In the genomic region with DNA sequence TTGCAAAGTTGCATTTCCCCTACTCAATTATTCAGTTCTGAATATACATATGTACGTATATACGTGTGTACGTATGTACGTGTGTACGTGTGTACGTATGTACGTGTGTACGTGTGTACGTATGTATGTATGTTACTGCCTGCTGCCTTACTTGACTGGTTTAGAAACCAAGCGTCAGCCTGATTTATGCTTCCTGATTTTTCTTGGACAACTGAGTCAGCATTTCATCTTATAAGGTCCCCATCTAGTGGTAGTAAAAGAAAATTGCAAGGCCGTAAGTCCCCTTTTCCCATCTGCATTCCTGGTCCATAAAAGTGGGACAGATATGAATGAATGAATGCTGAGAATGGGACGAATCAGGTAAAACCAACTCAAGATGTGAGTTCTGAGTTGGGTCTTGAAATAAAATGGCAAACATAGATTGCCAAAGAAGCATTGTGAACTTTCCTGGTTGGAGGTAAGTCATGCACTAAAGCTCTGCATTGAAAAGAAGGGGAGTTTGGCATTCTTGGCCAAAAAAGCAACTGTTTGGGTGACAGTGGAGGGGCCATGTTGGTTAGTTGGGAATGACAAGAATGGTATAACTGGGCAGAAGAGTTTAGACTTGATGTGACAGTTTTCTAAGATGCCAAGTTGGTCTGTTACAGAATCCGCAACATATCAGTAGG, we compare ENCODE assay signal across 8 cellular contexts.
DNase-seq lines count a peak whose midpoint lies in the region; ATAC-seq and TF ChIP-seq lines count a peak whose summit lies in the region.

No MANE protein-coding gene starts in this region.

- whole genome bisulfite sequencing in prostate gland, result 55% methylated on average over 13 of the region's 13 CpGs

- H3K4me3 Mint-ChIP-seq in Caco-2 (ENCODE audit: unreplicated experiment), result no peak overlapping the region

- ATAC-seq in GM18909 (IDR thresholded peaks at IDR 0.05; ENCODE audit: poor library complexity, unreplicated experiment) (no peak), GM21447 (IDR thresholded peaks at IDR 0.05; ENCODE audit: unreplicated experiment) (no peak), HG03108 (IDR thresholded peaks at IDR 0.05; ENCODE audit: unreplicated experiment) (no peak)

- H3K36me3 Mint-ChIP-seq in Caco-2 (ENCODE audit: insufficient read depth, unreplicated experiment), result no peaks in the 10 kb centered on the region

- H3K27me3 Mint-ChIP-seq in Caco-2 (ENCODE audit: insufficient read depth, unreplicated experiment), result no peaks in the 10 kb centered on the region

- BruUV-seq in Caco-2 (replicated peaks; lab: Mats Ljungman, UMichigan), result no TSS peak

- H3K4me3 ChIP-seq in Caco-2 (ENCODE audit: low read depth, low read length) (no peak overlapping the region), fibroblast of lung (replicated peaks in 1 of 4; ENCODE audit: control extremely low read depth in 1 of 4, insufficient read depth in 1 of 4, low read depth in 3 of 4, low read length in 4 of 4) (no peak overlapping the region), prostate gland (no peak overlapping the region)

- no peaks in the 10 kb centered on the region for H3K9me3 ChIP-seq in Caco-2
- H3K9me3 ChIP-seq in fibroblast of lung (ENCODE audit: control insufficient read depth, insufficient read depth, low read depth, low read length), result no peaks in the 10 kb centered on the region
- H3K9me3 ChIP-seq in prostate gland, result no peaks in the 10 kb centered on the region

- H2AFZ ChIP-seq in fibroblast of lung (ENCODE audit: low read length), result no peak overlapping the region

- H3K27me3 ChIP-seq in Caco-2 (replicated peaks; ENCODE audit: control insufficient read depth, insufficient read depth, low read length) (no peaks in the 10 kb centered on the region), fibroblast of lung (ENCODE audit: control insufficient read depth, insufficient read depth, low read length) (no peaks in the 10 kb centered on the region), prostate gland (replicated peaks; ENCODE audit: insufficient read depth) (no peaks in the 10 kb centered on the region)

- H3K36me3 ChIP-seq in Caco-2 (ENCODE audit: control insufficient read depth, insufficient read depth, low read length) (no peaks in the 10 kb centered on the region), fibroblast of lung (ENCODE audit: control insufficient read depth, insufficient read depth, low read length) (no peaks in the 10 kb centered on the region), prostate gland (no peaks in the 10 kb centered on the region)

- TF ChIP-seq CTCF in Caco-2 (IDR thresholded peaks at IDR 0.05; ENCODE audit: insufficient read depth in 1 of 2, low read depth in 1 of 2, low read length in 1 of 2, severe bottlenecking in 1 of 2, unreplicated experiment in 1 of 2), result peak; percentile 66 to 67
- TF ChIP-seq CTCF in fibroblast of lung (conservative IDR thresholded peaks at IDR 0.05 in 1 of 2, IDR thresholded peaks at IDR 0.05 in 1 of 2; ENCODE audit: low read depth in 1 of 2, low read length in 2 of 2), result peak; percentile 76 to 82
- TF ChIP-seq CTCF in prostate gland (IDR thresholded peaks at IDR 0.05), result peak; percentile 26 to 77 (median 60)

- POLR2A ChIA-PET in Caco-2 (lab: Charles Lee), result no interaction called here

- intact Hi-C loops in Caco-2 (cut with micrococcal nuclease; ENCODE audit: unreplicated experiment) (loop anchor here (1.0 kb wide), 3 partner anchors 69 to 340 kb away; no protein-coding TSS in a partner anchor), prostate gland (cut with DNase I) (loop anchor here (2.0 kb wide), 1 partner anchor 338 kb away; no protein-coding TSS in a partner anchor)

- no peaks in the 10 kb centered on the region for H3K9me3 Mint-ChIP-seq in Caco-2 (ENCODE audit: unreplicated experiment)

- CTCF ChIA-PET in Caco-2 (lab: Charles Lee), result interaction anchor here (0.6 to 3.3 kb wide), 2 partner anchors 70 to 956 kb away, joined by 3 to 14 read pairs; no protein-coding TSS in a partner anchor

- no peaks in the 10 kb centered on the region for H4K20me1 ChIP-seq in fibroblast of lung (ENCODE audit: control insufficient read depth, extremely low read depth, insufficient read depth, low read length)

- H3K27ac Mint-ChIP-seq in Caco-2 (ENCODE audit: unreplicated experiment), result no peak overlapping the region

- H3K4me2 ChIP-seq in fibroblast of lung (ENCODE audit: extremely low read depth, insufficient read depth, low read length), result no peak overlapping the region

- no peaks in the 10 kb centered on the region for H3K4me1 Mint-ChIP-seq in Caco-2 (ENCODE audit: low read depth, unreplicated experiment)

- H3K4me1 ChIP-seq in Caco-2 (no peaks in the 10 kb centered on the region), fibroblast of lung (ENCODE audit: control insufficient read depth, extremely low read depth, insufficient read depth, low read length) (no peaks in the 10 kb centered on the region), prostate gland (replicated peaks) (no peaks in the 10 kb centered on the region)

- no peaks in the 10 kb centered on the region for H3K79me2 ChIP-seq in fibroblast of lung (ENCODE audit: control insufficient read depth, insufficient read depth, low read length)

- H3K9ac ChIP-seq in fibroblast of lung (ENCODE audit: insufficient read depth, low read length), result no peak overlapping the region

- no peak for TF ChIP-seq POLR2A in prostate gland (IDR thresholded peaks at IDR 0.05)

- no peak for DNase-seq in Caco-2
- DNase-seq in HT-29 (ENCODE audit: low spot score), result peak; percentile 48
- peak; percentile 61 for DNase-seq in RPMI7951 (ENCODE audit: low read depth)
- DNase-seq in fibroblast of lung (ENCODE audit: low read depth in 2 of 2), result peak; percentile 63 to 84
- no peak for DNase-seq in prostate gland (ENCODE audit: low spot score)

- no peak overlapping the region for H3K27ac ChIP-seq in fibroblast of lung (ENCODE audit: insufficient read depth, low read length)
- H3K27ac ChIP-seq in prostate gland, result no peak overlapping the region

Comparison
In these comparisons a context has a peak if more than half of its experiments do, and no peak if none do; other contexts are left out.
1. DNase-seq: peak in HT-29 (single experiment), RPMI7951 (single experiment) and fibroblast of lung (2 of 2); none in Caco-2 (0 of 2) and prostate gland (single experiment).
2. Peak in every context shown above with its lines, with median percentiles within 50 percentile points of each other: CTCF ChIP-seq.